Comparison of ENCODE assay signal across 8 cellular contexts in the genomic region with DNA sequence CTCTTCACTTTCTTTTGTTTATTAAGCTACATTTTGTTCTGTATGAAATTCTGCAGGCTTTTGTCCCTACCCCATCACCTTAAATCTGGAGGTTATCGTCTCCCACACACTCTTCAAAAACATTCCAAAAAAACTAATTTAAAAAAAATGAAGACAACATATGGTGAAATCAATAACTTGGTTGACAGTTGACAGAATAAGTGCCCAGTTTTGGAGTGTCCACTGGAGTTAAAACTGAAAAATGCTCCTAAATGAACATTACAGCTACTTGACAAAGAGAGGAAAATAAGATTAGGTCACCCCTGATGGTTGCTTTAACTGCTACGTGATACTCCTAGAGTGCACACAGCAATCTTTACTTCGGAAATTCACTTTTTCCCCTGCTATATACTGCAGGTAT. TPM values are rescaled to one million over a fixed set of nuclear protein-coding genes. Genes with fewer than 3 reads are reported as not detected.
DNase-seq lines count a peak whose midpoint lies in the region; ATAC-seq and TF ChIP-seq lines count a peak whose summit lies in the region.

No MANE protein-coding gene starts in this region.

- H3K27ac ChIP-seq in MM.1S (ENCODE audit: low read length): no peak overlapping the region
- peak overlapping the region in 1 of 2 donors; percentile 3 for H3K27ac ChIP-seq in ovary

- H3K4me3 Mint-ChIP-seq in Caco-2 (ENCODE audit: unreplicated experiment): peak overlapping the region; percentile 92
- peak overlapping the region; percentile 94 to 99 for H3K4me3 Mint-ChIP-seq in effector memory CD8-positive, alpha-beta T cell

- H3K36me3 Mint-ChIP-seq in Caco-2 (ENCODE audit: insufficient read depth, unreplicated experiment): peaks cover 11% of the 10 kb centered on the region
- peaks cover 36% of the 10 kb centered on the region for H3K36me3 Mint-ChIP-seq in effector memory CD8-positive, alpha-beta T cell (ENCODE audit: insufficient read depth)

- H3K27me3 ChIP-seq in Caco-2 (replicated peaks; ENCODE audit: control insufficient read depth, insufficient read depth, low read length): no peaks in the 10 kb centered on the region; the same call in 1 of the 2 replicates
- H3K27me3 ChIP-seq in MM.1S (replicated peaks; ENCODE audit: insufficient read depth, low read length): peaks cover 19% of the 10 kb centered on the region
- H3K27me3 ChIP-seq in ovary: no peaks in the 10 kb centered on the region

- no peak for TF ChIP-seq POLR2A in ovary (IDR thresholded peaks at IDR 0.05)

- no TSS peak for BruUV-seq in Caco-2 (replicated peaks; lab: Mats Ljungman, UMichigan)

- H4K20me1 ChIP-seq in MM.1S (ENCODE audit: insufficient read depth, low read length): no peaks in the 10 kb centered on the region

- TF ChIP-seq EP300 in ovary (IDR thresholded peaks at IDR 0.05): no peak

- ATAC-seq in effector memory CD8-positive, alpha-beta T cell (replicated peaks): no peak
- ATAC-seq in GM21737 (IDR thresholded peaks at IDR 0.05; ENCODE audit: unreplicated experiment): no peak

- H3K9me3 ChIP-seq in Caco-2 (no peaks in the 10 kb centered on the region), MM.1S (replicated peaks; ENCODE audit: insufficient read depth, low read length) (no peaks in the 10 kb centered on the region), ovary (no peaks in the 10 kb centered on the region)

- CTCF ChIA-PET in Caco-2 (lab: Charles Lee): interaction anchor here (1.3 kb wide), 1 partner anchor 13 kb away, joined by 4 read pairs; no protein-coding TSS in a partner anchor

- H2AFZ ChIP-seq in MM.1S (ENCODE audit: low read length): 0 out of 2 replicates have a peak overlapping the region, but pooled peaks have one; percentile 46

- H3K9ac ChIP-seq in MM.1S (ENCODE audit: low read length): no peak overlapping the region

- TF ChIP-seq CTCF in Caco-2 (IDR thresholded peaks at IDR 0.05; ENCODE audit: insufficient read depth in 1 of 2, low read depth in 1 of 2, low read length in 1 of 2, severe bottlenecking in 1 of 2, unreplicated experiment in 1 of 2) (no peak), MM.1S (IDR thresholded peaks at IDR 0.05; ENCODE audit: low read length) (no peak), ovary (IDR thresholded peaks at IDR 0.05) (no peak)

- WGBS in ovary, 3 donors: 34 to 40% (median 37%) methylated on average over 3 of the region's 3 CpGs

- H3K79me2 ChIP-seq in MM.1S (ENCODE audit: low read length): peaks cover 9% of the 10 kb centered on the region

- no peaks in the 10 kb centered on the region for H3K36me3 ChIP-seq in Caco-2 (ENCODE audit: control insufficient read depth, insufficient read depth, low read length)
- no peaks in the 10 kb centered on the region for H3K36me3 ChIP-seq in MM.1S (replicated peaks; ENCODE audit: insufficient read depth, low read length)
- no peaks in the 10 kb centered on the region for H3K36me3 ChIP-seq in ovary

- POLR2A ChIA-PET in Caco-2 (lab: Charles Lee): no interaction called here

- H3K4me3 ChIP-seq in Caco-2 (ENCODE audit: low read depth, low read length) (peak overlapping the region; percentile 64), MM.1S (ENCODE audit: low read length) (0 out of 2 replicates have a peak overlapping the region, but pooled peaks have one; percentile 78), ovary (peak overlapping the region; percentile 90)

- H3K9me2 ChIP-seq in MM.1S (replicated peaks; ENCODE audit: insufficient read depth, low read length): no peaks in the 10 kb centered on the region

- H3K4me2 ChIP-seq in MM.1S (ENCODE audit: low read depth, low read length): peak overlapping the region; percentile 63; the same call in 1 of the 2 replicates

- intact Hi-C loops in Caco-2 (cut with micrococcal nuclease; ENCODE audit: unreplicated experiment): loop anchor here (5.0 kb wide), 1 partner anchor 207 kb away; no protein-coding TSS in a partner anchor
- intact Hi-C loops in ovary (cut with DNase I): loop anchor here in 3 of 4 donors (5.0 to 10.0 kb wide), 6 partner anchors 54 to 452 kb away; a partner anchor contains a TSS

- peaks cover 5% of the 10 kb centered on the region; the same call in 1 of the 2 replicates for H3K4me1 ChIP-seq in Caco-2
- H3K4me1 ChIP-seq in MM.1S (ENCODE audit: low read length): peaks cover 17% of the 10 kb centered on the region; the same call in 1 of the 2 replicates
- H3K4me1 ChIP-seq in ovary (ENCODE audit: insufficient read depth): peaks cover 2% of the 10 kb centered on the region

- peaks cover 10% of the 10 kb centered on the region for H3K4me1 Mint-ChIP-seq in Caco-2 (ENCODE audit: low read depth, unreplicated experiment)
- H3K4me1 Mint-ChIP-seq in effector memory CD8-positive, alpha-beta T cell (ENCODE audit: low read depth in 2 of 2): peaks cover 23 to 30% of the 10 kb centered on the region in 2 donors

- peaks cover 4% of the 10 kb centered on the region for H3K27me3 Mint-ChIP-seq in Caco-2 (ENCODE audit: insufficient read depth, unreplicated experiment)
- no peaks in the 10 kb centered on the region for H3K27me3 Mint-ChIP-seq in effector memory CD8-positive, alpha-beta T cell

- H3K9me3 Mint-ChIP-seq in Caco-2 (ENCODE audit: unreplicated experiment): no peaks in the 10 kb centered on the region
- no peaks in the 10 kb centered on the region for H3K9me3 Mint-ChIP-seq in effector memory CD8-positive, alpha-beta T cell

- DNase-seq in Caco-2: no peak
- DNase-seq in MM.1S: no peak
- no peak for DNase-seq in effector memory CD8-positive, alpha-beta T cell
- no peak for DNase-seq in ovary
- DNase-seq in SHP77 treated with DMSO at 0.1 percent for 48 hours (lab: John Stamatoyannopoulos, UW): no peak
- no peak for DNase-seq in NCI-H146 treated with DMSO at 0.1 percent for 48 hours (lab: John Stamatoyannopoulos, UW; ENCODE audit: unreplicated experiment)
- DNase-seq in islet precursor cell: no peak

- H3K27ac Mint-ChIP-seq in Caco-2 (ENCODE audit: unreplicated experiment): peak overlapping the region; percentile 83
- peak overlapping the region; percentile 92 to 95 for H3K27ac Mint-ChIP-seq in effector memory CD8-positive, alpha-beta T cell

- H3F3A ChIP-seq in MM.1S (ENCODE audit: insufficient read depth, low read length): peaks cover 42% of the 10 kb centered on the region

RNA-seq across cellular contexts. Expression of a gene that starts 0.6 kb away (rescaled TPM):
- 4.4 and 5.3 TPM in 2 replicates for total RNA-seq in Caco-2 (2022)
- 10 to 100 TPM in 6 of 7 donors, 1 to 10 TPM in 1; 9.4 to 36.0 (median 27.0) TPM for total RNA-seq in ovary
- 10 to 100 TPM in 1 of 2 donors, 1 to 10 TPM in 1; 7.8 to 12.7 TPM for polyA plus RNA-seq in ovary
